8 cellular contexts compared by ENCODE assay signal in the genomic region with DNA sequence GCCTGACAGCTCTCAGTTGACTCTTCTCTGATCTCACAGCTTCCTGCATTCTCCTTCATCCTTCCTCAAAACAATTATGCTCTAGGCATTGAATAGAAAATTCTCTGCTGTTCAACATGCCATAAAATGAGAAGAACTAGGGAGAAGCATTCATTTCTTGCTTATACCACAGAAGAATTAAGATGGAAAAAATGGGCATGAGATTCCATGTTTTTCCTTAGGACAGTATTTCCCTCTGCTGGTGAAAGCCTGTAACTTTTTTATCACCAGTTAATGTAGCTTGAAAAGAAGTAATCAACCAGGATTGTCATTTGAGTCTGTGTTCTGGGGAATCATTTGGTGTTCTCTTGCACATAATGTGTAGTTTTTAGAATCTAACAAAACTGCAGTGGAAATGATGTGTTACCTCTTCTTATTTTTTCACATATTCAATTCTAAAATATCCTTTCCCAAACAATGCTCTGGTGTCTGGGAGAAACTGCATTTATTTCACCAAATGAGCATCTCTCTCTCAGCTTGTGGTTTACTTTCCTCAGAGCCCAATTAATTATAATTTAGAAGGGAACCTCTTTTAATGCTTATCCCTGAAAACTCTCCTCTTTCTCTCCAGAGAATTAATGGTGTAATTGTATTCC.
DNase-seq lines count a peak whose midpoint lies in the region; ATAC-seq, FAIRE-seq and TF ChIP-seq lines count a peak whose summit lies in the region.

No MANE protein-coding gene starts in this region.

- intact Hi-C loops in ascending aorta (cut with DNase I), result loop anchor here (1.0 to 10.0 kb wide), 2 partner anchors 177 to 761 kb away; no protein-coding TSS in a partner anchor

- H3K9ac ChIP-seq in keratinocyte (ENCODE audit: control insufficient read depth, extremely low read depth, insufficient read depth, low read length), result no peak overlapping the region

- dilution Hi-C loops in keratinocyte (cut with MboI; ENCODE audit: extremely low pct_ligation_motif_present, low sequenced_read_pairs), result no loop called here

- no peaks in the 10 kb centered on the region for H3K79me2 ChIP-seq in keratinocyte (ENCODE audit: control insufficient read depth, insufficient read depth, low read length)

- H3K27me3 ChIP-seq in AG04450 (ENCODE audit: control insufficient read depth, insufficient read depth, low read length) (no peaks in the 10 kb centered on the region), ascending aorta (no peaks in the 10 kb centered on the region), keratinocyte (ENCODE audit: control insufficient read depth, extremely low read depth, insufficient read depth, low read length) (no peaks in the 10 kb centered on the region), MG63 (no peaks in the 10 kb centered on the region)

- CTCF ChIA-PET in AG04450 (lab: Charles Lee), result interaction anchor here (0.6 to 8.6 kb wide), 49 partner anchors 9 to 817 kb away, joined by 3 to 359 read pairs (median 4); a partner anchor contains a TSS

- TF ChIP-seq CTCF in AG04450 (IDR thresholded peaks at IDR 0.05; ENCODE audit: low read depth, low read length) (peak; percentile 77), ascending aorta (IDR thresholded peaks at IDR 0.05) (peak; percentile 53 to 75 (median 71)), keratinocyte (optimal IDR thresholded peaks at IDR 0.05 in 1 of 3, IDR thresholded peaks at IDR 0.05 in 1 of 3, conservative IDR thresholded peaks at IDR 0.05 in 1 of 3; ENCODE audit: extremely low read depth in 1 of 3, insufficient read depth in 2 of 3, low read length in 3 of 3) (peak in 2 of 3 experiments; percentile 50 to 60)

- H2AFZ ChIP-seq in keratinocyte (ENCODE audit: control insufficient read depth, low read length), result no peak overlapping the region

- H3K4me3 ChIP-seq in AG04450 (ENCODE audit: low read depth, low read length), result no peak overlapping the region
- H3K4me3 ChIP-seq in ascending aorta, result no peak overlapping the region
- no peak overlapping the region for H3K4me3 ChIP-seq in keratinocyte (ENCODE audit: control insufficient read depth in 2 of 3, extremely low read depth in 1 of 3, insufficient read depth in 2 of 3, low read depth in 1 of 3, low read length in 3 of 3)
- H3K4me3 ChIP-seq in MG63, result no peak overlapping the region

- H3K4me2 ChIP-seq in keratinocyte (ENCODE audit: control insufficient read depth, extremely low read depth, insufficient read depth, low read depth, low read length), result no peak overlapping the region

- no peaks in the 10 kb centered on the region for H3K9me1 ChIP-seq in keratinocyte (ENCODE audit: control insufficient read depth, extremely low read depth, insufficient read depth, low read length)

- DNase-seq in AG04450 (ENCODE audit: low read depth, low spot score), result peak; percentile 49
- DNase-seq in HT-29 (ENCODE audit: low spot score), result peak; percentile 79
- DNase-seq in ascending aorta (ENCODE audit: low spot score in 2 of 2), result no peak
- DNase-seq in keratinocyte (ENCODE audit: low read depth, low spot score), result no peak
- no peak for DNase-seq in GF-D8 (lab: John Stamatoyannopoulos, UW)
- no peak for DNase-seq in MG63

- H3K4me1 ChIP-seq in ascending aorta (no peaks in the 10 kb centered on the region), keratinocyte (ENCODE audit: control insufficient read depth, extremely low read depth, insufficient read depth, low read length) (no peaks in the 10 kb centered on the region)

- no peak for ATAC-seq in GM18502 (IDR thresholded peaks at IDR 0.05; ENCODE audit: poor library complexity, unreplicated experiment)
- no peak for ATAC-seq in HG03097 (IDR thresholded peaks at IDR 0.05; ENCODE audit: low FRiP score, unreplicated experiment)

- no peaks in the 10 kb centered on the region for H4K20me1 ChIP-seq in keratinocyte (ENCODE audit: control insufficient read depth, extremely low read depth, insufficient read depth, low read length)

- H3K27ac ChIP-seq in AG04450 (ENCODE audit: low read depth, low read length) (no peak overlapping the region), ascending aorta (no peak overlapping the region), keratinocyte (ENCODE audit: control insufficient read depth, insufficient read depth, low read length) (no peak overlapping the region)

- POLR2A ChIA-PET in AG04450 (lab: Yijun Ruan, JAX), result interaction anchor here (0.8 to 1.6 kb wide), 4 partner anchors 71 to 179 kb away, joined by 3 to 8 read pairs (median 5); a partner anchor contains a TSS

- peak; percentile 81 for FAIRE-seq in keratinocyte (lab: Jason Lieb, UNC)

- H3K9me3 ChIP-seq in AG04450 (ENCODE audit: control insufficient read depth, insufficient read depth, low read length), result no peaks in the 10 kb centered on the region
- H3K9me3 ChIP-seq in ascending aorta, result no peaks in the 10 kb centered on the region
- H3K9me3 ChIP-seq in keratinocyte (ENCODE audit: control insufficient read depth, low read depth, low read length), result no peaks in the 10 kb centered on the region
- H3K9me3 ChIP-seq in MG63, result 0 out of 2 replicates have a peak, but pooled peaks cover 2% of the 10 kb centered on the region

- H3K36me3 ChIP-seq in ascending aorta (no peaks in the 10 kb centered on the region), keratinocyte (ENCODE audit: control insufficient read depth in 2 of 2, extremely low read depth in 1 of 2, insufficient read depth in 2 of 2, low read length in 2 of 2) (no peaks in the 10 kb centered on the region), MG63 (no peaks in the 10 kb centered on the region)

Comparison
In these comparisons a context has a peak if more than half of its experiments do, and no peak if none do; other contexts are left out.
1. DNase-seq: peak in AG04450 (single experiment) and HT-29 (single experiment); none in ascending aorta (0 of 2), keratinocyte (single experiment), GF-D8 (single experiment) and MG63 (single experiment).
2. Peak in every context shown above with its lines, with median percentiles within 50 percentile points of each other: CTCF ChIP-seq.